1 cellular context compared by ENCODE assay signal in the genomic region with DNA sequence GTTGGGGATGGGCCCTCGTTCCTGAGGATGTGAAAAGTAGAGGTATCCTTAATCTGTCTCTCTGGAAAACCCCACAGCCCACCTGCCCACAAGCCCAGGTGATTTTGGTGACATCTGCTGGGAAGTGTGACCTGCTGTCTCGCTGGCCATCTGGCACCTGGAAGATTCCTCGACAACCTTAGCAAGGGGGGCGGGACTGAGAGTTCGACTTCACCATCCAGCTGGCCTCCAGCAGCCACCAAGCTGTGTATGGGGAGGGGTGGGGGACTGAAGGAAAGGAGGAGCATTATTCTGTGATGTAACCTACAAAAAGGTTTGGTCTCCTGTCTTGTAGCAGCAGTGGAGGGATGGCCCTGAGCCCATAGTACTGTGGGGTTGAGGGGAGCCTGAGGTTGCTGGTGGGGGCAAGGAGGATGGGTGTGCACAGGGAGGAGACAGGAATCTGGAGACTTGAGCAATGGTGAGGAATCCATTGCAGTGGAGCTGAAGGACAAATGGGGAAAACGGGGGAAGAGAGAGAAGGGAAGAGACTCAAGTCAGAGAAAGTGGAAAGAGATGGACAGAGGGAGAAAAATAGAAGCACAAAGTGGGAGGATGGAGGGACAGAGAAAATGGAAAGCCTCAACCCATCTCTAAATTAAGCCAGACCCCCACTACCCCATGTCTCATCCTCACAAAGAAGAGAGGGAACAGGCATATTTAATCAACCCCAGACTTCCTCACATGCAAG.
A peak's percentile ranks its signal among the peaks of the same experiment; 100 is the strongest.
TF ChIP-seq lines count a peak whose summit lies in the region.

No MANE protein-coding gene starts in this region.

TF ChIP-seq in HepG2, 621 proteins besides CTCF, POLR2A, EP300 and RAD21:
- no peak for TF ChIP-seq IKZF4 (CRISPR knock-in tag; IDR thresholded peaks at IDR 0.05; ENCODE audit: borderline replicate concordance, low read depth, not compliant biosample characterization)
- 0 out of 2 replicates have a peak, but pooled peaks have one; percentile 32 for TF ChIP-seq NBN (conservative IDR thresholded peaks at IDR 0.05)
- TF ChIP-seq, protein P1, sequence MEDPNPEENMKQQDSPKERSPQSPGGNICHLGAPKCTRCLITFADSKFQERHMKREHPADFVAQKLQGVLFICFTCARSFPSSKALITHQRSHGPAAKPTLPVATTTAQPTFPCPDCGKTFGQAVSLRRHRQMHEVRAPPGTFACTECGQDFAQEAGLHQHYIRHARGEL (CRISPR knock-in tag; IDR thresholded peaks at IDR 0.05), result 0 out of 2 replicates have a peak, but pooled peaks have one; percentile 50
- TF ChIP-seq MXD4 (CRISPR knock-in tag; IDR thresholded peaks at IDR 0.05), result no peak
- TF ChIP-seq SYNCRIP (IDR thresholded peaks at IDR 0.05; ENCODE audit: insufficient read depth, low read depth, low read length), result no peak
- TF ChIP-seq ZNF564 (CRISPR knock-in tag; IDR thresholded peaks at IDR 0.05), result no peak
- no peak for TF ChIP-seq HNRNPLL (IDR thresholded peaks at IDR 0.05; ENCODE audit: low read depth, low read length, poor library complexity, severe bottlenecking)
TF ChIP-seq in HepG2: peak in this region for 2.
